ENCODE assay signal across 8 cellular contexts in the genomic region with DNA sequence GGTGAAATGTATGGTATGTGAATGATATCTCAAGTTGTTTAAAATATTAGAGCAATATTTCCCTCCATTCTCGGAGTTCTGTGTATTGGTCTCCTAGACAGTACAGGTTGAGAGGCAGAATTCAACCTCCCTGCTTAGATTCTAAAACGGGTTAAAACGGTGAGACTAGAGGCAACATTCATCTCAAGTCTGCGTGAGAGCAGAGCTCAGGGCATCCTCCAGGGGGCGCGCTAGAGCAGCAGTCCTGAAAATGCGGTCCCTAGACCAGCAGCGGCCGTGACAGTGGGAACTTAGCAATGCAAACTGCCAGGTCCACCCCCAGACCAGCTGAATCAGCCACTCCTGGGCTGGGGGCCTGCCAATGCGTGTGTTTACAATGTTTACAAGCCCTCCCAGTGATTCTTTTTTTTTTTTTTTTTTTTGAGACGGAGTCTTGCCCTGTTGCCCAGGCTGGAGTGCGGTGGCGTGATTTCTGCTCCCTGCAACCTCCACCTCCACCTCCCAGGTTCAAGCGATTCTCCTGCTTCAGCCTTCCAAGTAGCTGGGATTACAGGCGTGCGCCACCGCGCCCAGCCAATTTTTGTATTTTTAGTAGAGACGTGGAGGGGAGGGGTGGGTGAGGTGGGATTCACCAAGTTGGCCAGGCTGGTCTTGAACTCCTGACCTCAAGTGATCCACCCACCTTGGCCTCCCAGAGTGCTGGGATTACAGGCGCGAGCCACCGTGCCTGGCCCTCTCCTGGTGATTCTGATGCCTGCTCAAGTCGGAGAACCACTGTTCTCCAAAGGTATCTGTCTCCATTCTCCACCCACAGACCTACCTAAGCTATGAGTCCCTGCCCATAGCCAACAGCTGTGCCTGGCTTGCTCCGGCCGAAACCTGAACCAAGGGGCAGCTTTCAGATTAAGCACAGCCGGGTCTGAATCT. TPM values are rescaled to one million over a fixed set of nuclear protein-coding genes. Genes with fewer than 3 reads are reported as not detected.
DNase-seq lines count a peak whose midpoint lies in the region; ATAC-seq and TF ChIP-seq lines count a peak whose summit lies in the region.

No MANE protein-coding gene starts in this region.

- no peaks in the 10 kb centered on the region for H3K4me1 ChIP-seq in CD8-positive, alpha-beta T cell (ENCODE audit: insufficient read depth, low read length)

- no peak overlapping the region for H3K4me3 ChIP-seq in CD8-positive, alpha-beta T cell (ENCODE audit: low read depth, low read length)
- H3K4me3 ChIP-seq in H7 (ENCODE audit: insufficient read depth, low read depth, low read length), result no peak overlapping the region
- no peak overlapping the region for H3K4me3 ChIP-seq in dorsolateral prefrontal cortex

- intact Hi-C loops in CD8-positive, alpha-beta T cell (cut with DNase I, micrococcal nuclease), result loop anchor here (1.0 to 2.0 kb wide), 4 partner anchors 28 to 66 kb away; no protein-coding TSS in a partner anchor
- intact Hi-C loops in activated CD8-positive, alpha-beta T cell treated with anti-CD3 and anti-CD28 coated beads for 36 hours (cut with micrococcal nuclease), result loop anchor here (1.0 kb wide), 1 partner anchor 54 kb away; no protein-coding TSS in a partner anchor
- intact Hi-C loops in dorsolateral prefrontal cortex (cut with DNase I), result loop anchor here (2.0 to 5.0 kb wide), 2 partner anchors 54 to 55 kb away; no protein-coding TSS in a partner anchor

- CTCF ChIA-PET in CD8-positive, alpha-beta T cell (lab: Charles Lee), result interaction anchor here (0.6 to 4.2 kb wide), 41 partner anchors 8 to 401 kb away, joined by 3 to 49 read pairs (median 4); a partner anchor contains a TSS
- CTCF ChIA-PET in activated CD8-positive, alpha-beta T cell treated with anti-CD3 and anti-CD28 coated beads for 36 hours (lab: Charles Lee), result interaction anchor here (0.6 to 4.0 kb wide), 38 partner anchors 9 to 340 kb away, joined by 3 to 70 read pairs (median 6); a partner anchor contains a TSS

- no peaks in the 10 kb centered on the region for H3K36me3 ChIP-seq in CD8-positive, alpha-beta T cell (ENCODE audit: insufficient read depth, low read length)
- H3K36me3 ChIP-seq in H7 (replicated peaks; ENCODE audit: control insufficient read depth, insufficient read depth, low read length), result 0 out of 2 replicates have a peak, but pooled peaks cover 1% of the 10 kb centered on the region

- H3K9me3 Mint-ChIP-seq in CD8-positive, alpha-beta T cell, result no peaks in the 10 kb centered on the region
- H3K9me3 Mint-ChIP-seq in activated CD8-positive, alpha-beta T cell treated with anti-CD3 and anti-CD28 coated beads for 36 hours, result no peaks in the 10 kb centered on the region

- no peak overlapping the region for H3K4me3 Mint-ChIP-seq in CD8-positive, alpha-beta T cell
- H3K4me3 Mint-ChIP-seq in activated CD8-positive, alpha-beta T cell treated with anti-CD3 and anti-CD28 coated beads for 36 hours, result no peak overlapping the region

- peak; percentile 83 for TF ChIP-seq CTCF in CD8-positive, alpha-beta T cell (IDR thresholded peaks at IDR 0.05)
- peak; percentile 90 for TF ChIP-seq CTCF in activated CD8-positive, alpha-beta T cell treated with anti-CD3 and anti-CD28 coated beads for 36 hours (IDR thresholded peaks at IDR 0.05)
- peak; percentile 46 to 92 (median 88) for TF ChIP-seq CTCF in dorsolateral prefrontal cortex (IDR thresholded peaks at IDR 0.05 in 54 of 56, conservative IDR thresholded peaks at IDR 0.05 in 2 of 56; ENCODE audit: low read depth in 1 of 56, partially characterized antibody in 56 of 56)

- H3K36me3 Mint-ChIP-seq in CD8-positive, alpha-beta T cell, result peaks cover 8% of the 10 kb centered on the region
- H3K36me3 Mint-ChIP-seq in activated CD8-positive, alpha-beta T cell treated with anti-CD3 and anti-CD28 coated beads for 36 hours (ENCODE audit: low read depth), result no peaks in the 10 kb centered on the region

- no peaks in the 10 kb centered on the region for H3K27me3 ChIP-seq in CD8-positive, alpha-beta T cell (ENCODE audit: insufficient read depth, low read length)
- no peaks in the 10 kb centered on the region for H3K27me3 ChIP-seq in H7 (ENCODE audit: control insufficient read depth, insufficient read depth, low read length)
- H3K27me3 ChIP-seq in dorsolateral prefrontal cortex, result no peaks in the 10 kb centered on the region

- no peak overlapping the region for H3K27ac Mint-ChIP-seq in CD8-positive, alpha-beta T cell
- no peak overlapping the region for H3K27ac Mint-ChIP-seq in activated CD8-positive, alpha-beta T cell treated with anti-CD3 and anti-CD28 coated beads for 36 hours

- peaks cover 6% of the 10 kb centered on the region for H3K4me1 Mint-ChIP-seq in CD8-positive, alpha-beta T cell (ENCODE audit: low read depth)
- peaks cover 6% of the 10 kb centered on the region for H3K4me1 Mint-ChIP-seq in activated CD8-positive, alpha-beta T cell treated with anti-CD3 and anti-CD28 coated beads for 36 hours (ENCODE audit: low read depth)

- no peak overlapping the region for H3K27ac ChIP-seq in CD8-positive, alpha-beta T cell (ENCODE audit: low read depth, low read length)
- H3K27ac ChIP-seq in dorsolateral prefrontal cortex, result no peak overlapping the region

- peak; percentile 64 to 91 (median 73) for DNase-seq in CD8-positive, alpha-beta T cell
- DNase-seq in H7 (peak; percentile 90), NCI-H82 (lab: John Stamatoyannopoulos, UW) (peak; percentile 79), dorsolateral prefrontal cortex (peak in 9 of 10 donors; percentile 50 to 79 (median 64)), medulla oblongata (ENCODE audit: extremely low spot score) (peak; percentile 75)
- peak; percentile 86 for DNase-seq in activated CD8-positive, alpha-beta T cell treated with anti-CD3 and anti-CD28 coated beads for 36 hours
- DNase-seq in stimulated activated CD8-positive, alpha-beta memory T cell treated with anti-CD3 and anti-CD28 coated beads, Interleukin-15, amount 100 ng/mL, for 48 hours (ENCODE audit: low read depth in 2 of 2), result peak; percentile 53

- no peaks in the 10 kb centered on the region for H3K9me3 ChIP-seq in CD8-positive, alpha-beta T cell (ENCODE audit: low read length)

- H3K27me3 Mint-ChIP-seq in CD8-positive, alpha-beta T cell (ENCODE audit: low read depth), result no peaks in the 10 kb centered on the region
- H3K27me3 Mint-ChIP-seq in activated CD8-positive, alpha-beta T cell treated with anti-CD3 and anti-CD28 coated beads for 36 hours, result no peaks in the 10 kb centered on the region

- POLR2A ChIA-PET in CD8-positive, alpha-beta T cell (lab: Charles Lee), result interaction anchor here (1.0 kb wide), 1 partner anchor 9 kb away, joined by 4 read pairs; no protein-coding TSS in a partner anchor
- POLR2A ChIA-PET in activated CD8-positive, alpha-beta T cell treated with anti-CD3 and anti-CD28 coated beads for 36 hours (lab: Charles Lee), result interaction anchor here (1.1 to 1.7 kb wide), 2 partner anchors 28 to 53 kb away, joined by 3 to 4 read pairs; no protein-coding TSS in a partner anchor

- ATAC-seq in CD8-positive, alpha-beta T cell, result peak; percentile 97
- peak; percentile 97 for ATAC-seq in activated CD8-positive, alpha-beta T cell treated with anti-CD3 and anti-CD28 coated beads for 36 hours
- no peak for ATAC-seq in HG02884 (IDR thresholded peaks at IDR 0.05; ENCODE audit: unreplicated experiment)

RNA-seq across cellular contexts. Expression of a gene that starts 24.2 kb away (rescaled TPM):
- total RNA-seq in CD8-positive, alpha-beta T cell, result 10 to 100 TPM; 50.8 to 56.5 TPM
- total RNA-seq in H7 (2014; rRNA removed; shearing (Covaris generic)), result 76.6 and 92.3 TPM in 2 replicates
- 10 to 100 TPM; 41.0 to 44.0 TPM for total RNA-seq in activated CD8-positive, alpha-beta T cell treated with anti-CD3 and anti-CD28 coated beads for 36 hours
- total RNA-seq in dorsolateral prefrontal cortex, result 10 to 100 TPM; 30.4 to 77.3 (median 47.4) TPM

RNA-seq across cellular contexts. Expression of a gene that starts 27.3 kb away (rescaled TPM):
- total RNA-seq in CD8-positive, alpha-beta T cell, result 100 to 1,000 TPM; 104 to 107 TPM
- total RNA-seq in H7 (2014; rRNA removed; shearing (Covaris generic)), result 132 and 150 TPM in 2 replicates
- 100 to 1,000 TPM; 116 TPM for total RNA-seq in activated CD8-positive, alpha-beta T cell treated with anti-CD3 and anti-CD28 coated beads for 36 hours
- total RNA-seq in dorsolateral prefrontal cortex, result 100 to 1,000 TPM in 1 of 120 experiments, 10 to 100 TPM in 119; 58.1 to 104 (median 76.8) TPM

RNA-seq across cellular contexts. Expression of a gene that starts 54.7 kb away (rescaled TPM):
- 100 to 1,000 TPM; 194 to 199 TPM for total RNA-seq in CD8-positive, alpha-beta T cell
- 114 and 118 TPM in 2 replicates for total RNA-seq in H7 (2014; rRNA removed; shearing (Covaris generic))
- 100 to 1,000 TPM; 664 to 677 TPM for total RNA-seq in activated CD8-positive, alpha-beta T cell treated with anti-CD3 and anti-CD28 coated beads for 36 hours
- 100 to 1,000 TPM in 6 of 120 experiments, 10 to 100 TPM in 114; 43.3 to 111 (median 76.2) TPM for total RNA-seq in dorsolateral prefrontal cortex
